ENCODE assay signal across 10 cellular contexts in the genomic region with DNA sequence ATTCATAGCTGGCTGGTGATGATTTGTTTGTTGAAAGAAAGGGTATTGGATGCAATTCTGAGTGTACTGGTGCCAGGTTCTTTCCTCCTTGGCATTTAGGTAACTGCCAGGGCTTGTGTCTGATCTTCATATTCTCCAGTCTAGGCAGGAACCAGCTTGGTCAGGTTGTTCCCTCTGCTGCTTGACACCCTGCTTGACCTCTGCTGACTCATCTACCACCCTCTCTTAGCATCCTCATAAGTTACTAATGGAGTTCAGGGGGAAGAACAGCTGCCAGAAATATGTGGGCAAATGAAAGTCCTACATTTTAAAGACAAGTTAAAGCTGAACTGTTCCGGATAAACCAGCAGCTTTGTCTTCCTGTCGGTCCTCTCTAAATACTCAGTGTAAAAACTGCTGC.
A peak's percentile ranks its signal among the peaks of the same experiment; 100 is the strongest.
DNase-seq lines count a peak whose midpoint lies in the region; ATAC-seq and TF ChIP-seq lines count a peak whose summit lies in the region.
"Had no signal": no experiment of that assay in that cellular context is flagged by ENCODE, and none has a peak within 500 bp of the region (broad histone marks: within the 10 kb centered on the region; RNA-seq: fewer than 3 reads in every experiment).

No MANE protein-coding gene starts in this region.

- in situ Hi-C loops in GM13977 (cut with MboI; ENCODE audit: low pct_unique_long_range_greater_than_20kb, low sequenced_read_pairs, unreplicated experiment): no loop called here

- no peak overlapping the region for H3K9ac ChIP-seq in Karpas-422 (ENCODE audit: low read length)

- ATAC-seq in HG02943 (IDR thresholded peaks at IDR 0.05; ENCODE audit: low read depth, unreplicated experiment): peak; percentile 64
- ATAC-seq: body of pancreas, HepG2 had no signal

- H3K27me3 ChIP-seq in SJSA1 (replicated peaks) (no peaks in the 10 kb centered on the region), Karpas-422 (ENCODE audit: low read length) (no peaks in the 10 kb centered on the region)
- H3K27me3 ChIP-seq: body of pancreas had no signal

- no peaks in the 10 kb centered on the region for H3K36me3 ChIP-seq in SJSA1
- H3K36me3 ChIP-seq in Karpas-422 (ENCODE audit: insufficient read depth, low read length): no peaks in the 10 kb centered on the region

- TF ChIP-seq CTCF in GM13977 (IDR thresholded peaks at IDR 0.05; ENCODE audit: extremely low read depth, insufficient read depth, missing control alignments): no peak

- H2AFZ ChIP-seq in Karpas-422 (ENCODE audit: low read length): no peak overlapping the region

- no peaks in the 10 kb centered on the region for H3K79me2 ChIP-seq in Karpas-422 (ENCODE audit: low read length)

- H3K9me2 ChIP-seq in Karpas-422 (replicated peaks; ENCODE audit: insufficient read depth, low read length): no peaks in the 10 kb centered on the region

- DNase-seq in ELF-1 (ENCODE audit: low read depth, low spot score) (peak; percentile 14), SJSA1 (ENCODE audit: low read depth in 1 of 2, low spot score in 2 of 2) (peak; percentile 31 to 44), kidney glomerular epithelial cell (lab: John Stamatoyannopoulos, UW) (peak; percentile 84), HUDEP-2 (lab: John Stamatoyannopoulos, UW; ENCODE audit: unreplicated experiment in 76 of 76) (no peak), GM13977 (ENCODE audit: low spot score) (no peak), DMS153 treated with DMSO at 0.1 percent for 48 hours (lab: John Stamatoyannopoulos, UW; ENCODE audit: unreplicated experiment) (no peak), Karpas-422 (no peak)
- DNase-seq: body of pancreas had no signal

- H3K4me1 ChIP-seq in SJSA1 (replicated peaks) (peaks cover 10% of the 10 kb centered on the region), Karpas-422 (ENCODE audit: low read length) (no peaks in the 10 kb centered on the region)
- H3K4me1 ChIP-seq: body of pancreas had no signal

- H4K20me1 ChIP-seq in Karpas-422 (ENCODE audit: insufficient read depth, low read depth, low read length): no peaks in the 10 kb centered on the region

- H3K27ac ChIP-seq in SJSA1: no peak overlapping the region
- H3K27ac ChIP-seq in Karpas-422 (ENCODE audit: low read length): no peak overlapping the region
- H3K27ac ChIP-seq: body of pancreas had no signal

- no peak overlapping the region for H3K4me2 ChIP-seq in Karpas-422 (ENCODE audit: low read depth, low read length, poor library complexity, severe bottlenecking)

- H3K9me3 ChIP-seq in SJSA1 (replicated peaks) (no peaks in the 10 kb centered on the region), Karpas-422 (ENCODE audit: low read length) (no peaks in the 10 kb centered on the region)
- H3K9me3 ChIP-seq: body of pancreas had no signal

- no peak overlapping the region for H3K4me3 ChIP-seq in SJSA1
- no peak overlapping the region for H3K4me3 ChIP-seq in Karpas-422 (ENCODE audit: low read length)
- H3K4me3 ChIP-seq: body of pancreas had no signal

Comparison
In these comparisons a context has a peak if more than half of its experiments do, and no peak if none do; other contexts are left out.
1. DNase-seq: peak in ELF-1 (single experiment), SJSA1 (2 of 2) and kidney glomerular epithelial cell (single experiment); none in HUDEP-2 (0 of 76), GM13977 (single experiment), DMS153 treated with DMSO at 0.1 percent for 48 hours (single experiment) and Karpas-422 (single experiment).